In genomic region chr3:126752303-126753190, GRCh38 we compare ENCODE assay signal across 7 cellular contexts. TPM values are rescaled to one million over a fixed set of nuclear protein-coding genes. Genes with fewer than 3 reads are reported as not detected.
DNase-seq lines count a peak whose midpoint lies in the region; ATAC-seq and TF ChIP-seq lines count a peak whose summit lies in the region.

No MANE protein-coding gene starts in this region.

- peak overlapping the region in 1 of 6 donors; percentile 79 for H3K27ac Mint-ChIP-seq in naive B cell

- H3K27me3 ChIP-seq in esophagus squamous epithelium (no peaks in the 10 kb centered on the region), stomach (no peaks in the 10 kb centered on the region)

- H3K27me3 Mint-ChIP-seq in naive B cell = no peaks in the 10 kb centered on the region

- DNase-seq in GM12865 (ENCODE audit: low read depth) = peak; percentile 75
- DNase-seq in NCI-H774 (lab: John Stamatoyannopoulos, UW) = peak; percentile 62
- DNase-seq in activated CD8-positive, alpha-beta memory T cell treated with anti-CD3 and anti-CD28 coated beads, Interleukin-2, amount 50 U/mL, for 48 hours = peak; percentile 68
- DNase-seq in esophagus squamous epithelium (lab: John Stamatoyannopoulos, UW) = no peak
- DNase-seq in naive B cell = peak; percentile 47
- DNase-seq in stomach = peak; percentile 76

- H3K4me3 Mint-ChIP-seq in naive B cell = no peak overlapping the region

- ATAC-seq in HG03460 (IDR thresholded peaks at IDR 0.05; ENCODE audit: unreplicated experiment) (peak; percentile 68), naive B cell (ENCODE audit: low read depth in 2 of 2) (peak; percentile 74 to 91)

- TF ChIP-seq CTCF in GM12865 (IDR thresholded peaks at IDR 0.05; ENCODE audit: insufficient read depth, low read depth, low read length, missing control alignments) (peak; percentile 86), esophagus squamous epithelium (IDR thresholded peaks at IDR 0.05) (peak; percentile 74 to 92 (median 81)), stomach (IDR thresholded peaks at IDR 0.05) (peak in 5 of 7 experiments; percentile 67 to 81 (median 74))

- no peak for TF ChIP-seq EP300 in stomach (IDR thresholded peaks at IDR 0.05)

- H3K4me3 ChIP-seq in GM12865 (ENCODE audit: low read depth, low read length) (no peak overlapping the region), esophagus squamous epithelium (no peak overlapping the region), stomach (no peak overlapping the region)

- no peaks in the 10 kb centered on the region for H3K36me3 Mint-ChIP-seq in naive B cell

- peaks cover 3 to 27% (median 12%) of the 10 kb centered on the region in 3 donors for H3K4me1 ChIP-seq in esophagus squamous epithelium
- H3K4me1 ChIP-seq in stomach = peaks cover 0 to 20% (median 4%) of the 10 kb centered on the region in 4 donors

- H3K27ac ChIP-seq in esophagus squamous epithelium (peak overlapping the region; percentile 34 to 70 (median 39)), stomach (no peak overlapping the region)

- WGBS in esophagus squamous epithelium, 2 donors = 18 to 50% methylated on average over 7 to 11 of the region's 15 CpGs
- WGBS in stomach, 5 donors = 46 to 59% (median 50%) methylated on average over 15 of the region's 15 CpGs

- TF ChIP-seq POLR2A in esophagus squamous epithelium (IDR thresholded peaks at IDR 0.05) = no peak
- no peak for TF ChIP-seq POLR2A in stomach (IDR thresholded peaks at IDR 0.05)

- H3K9me3 ChIP-seq in esophagus squamous epithelium (no peaks in the 10 kb centered on the region), stomach (no peaks in the 10 kb centered on the region)

- no peaks in the 10 kb centered on the region for H3K9me3 Mint-ChIP-seq in naive B cell

- peaks cover 15 to 20% (median 17%) of the 10 kb centered on the region in 3 donors for H3K4me1 Mint-ChIP-seq in naive B cell

- intact Hi-C loops in esophagus squamous epithelium (cut with DNase I) (loop anchor here (5.0 to 10.0 kb wide), 3 partner anchors 230 to 792 kb away; partner anchors contain the start of gene PLXNA1), stomach (cut with DNase I; ENCODE audit: low total_unique reads) (loop anchor here (5.0 kb wide), 1 partner anchor 230 kb away; the partner anchor contains the start of gene PLXNA1)

- H3K36me3 ChIP-seq in esophagus squamous epithelium (no peaks in the 10 kb centered on the region), stomach (no peaks in the 10 kb centered on the region)

RNA-seq across cellular contexts. Expression of gene CHCHD6, which starts 48.5 kb away (rescaled TPM):
- 10 to 100 TPM in 3 of 4 donors, 1 to 10 TPM in 1; 7.5 to 21.9 (median 16.3) TPM for total RNA-seq in esophagus squamous epithelium
- 10 to 100 TPM in 4 of 6 donors, 1 to 10 TPM in 2; 8.7 to 16.3 (median 11.1) TPM for polyA plus RNA-seq in naive B cell (ENCODE audit: low read depth in 6 of 6)
- 10 to 100 TPM in 1 of 5 donors, 1 to 10 TPM in 3, not detected in 1; 4.0 to 40.8 (median 7.6) TPM for total RNA-seq in stomach
- polyA plus RNA-seq in stomach = 10 to 100 TPM; 11.9 to 18.2 (median 16.1) TPM

Comparison
In these comparisons a context has a peak if more than half of its experiments do, and no peak if none do; other contexts are left out.
1. H3K27ac ChIP-seq: peak in esophagus squamous epithelium (4 of 4); none in stomach (0 of 5).
2. Peak in every context shown above with its lines, with median percentiles within 50 percentile points of each other: CTCF ChIP-seq.